ENCODE assay signal across 25 cellular contexts in the genomic region with DNA sequence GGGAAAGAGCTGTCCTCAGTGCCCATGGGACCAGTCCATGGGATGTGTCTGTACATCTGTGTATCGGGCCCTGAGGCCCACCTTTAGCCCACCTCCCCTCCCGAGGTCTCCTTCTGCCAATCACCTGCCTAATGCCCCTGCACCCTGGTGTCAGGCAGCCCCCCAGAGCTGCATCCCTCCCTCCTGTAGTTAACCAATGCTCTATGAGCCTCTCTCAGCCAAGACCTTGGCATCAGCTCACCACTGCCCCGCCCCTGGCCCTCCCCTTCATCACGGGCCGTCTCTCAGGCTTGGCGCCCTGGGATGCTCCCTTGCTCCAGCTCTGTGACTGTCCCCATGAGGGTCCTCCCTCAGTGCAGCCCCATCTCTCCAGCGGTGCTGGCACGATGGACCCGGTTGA. TPM values are rescaled to one million over a fixed set of nuclear protein-coding genes. Genes with fewer than 3 reads are reported as not detected.
A peak's percentile ranks its signal among the peaks of the same experiment; 100 is the strongest.
DNase-seq lines count a peak whose midpoint lies in the region; ATAC-seq and TF ChIP-seq lines count a peak whose summit lies in the region.
"Had no signal": no experiment of that assay in that cellular context is flagged by ENCODE, and none has a peak within 500 bp of the region (broad histone marks: within the 10 kb centered on the region; RNA-seq: fewer than 3 reads in every experiment).

No MANE protein-coding gene starts in this region.

- peak; percentile 7 for ATAC-seq in left ventricle myocardium superior
- ATAC-seq in left cardiac atrium, result no peak
- no peak for ATAC-seq in gastroesophageal sphincter
- ATAC-seq: activated CD8-positive, alpha-beta T cell treated with anti-CD3 and anti-CD28 coated beads for 36 hours; GM12878; stimulated activated naive B cell treated with anti-CD40 and anti-IgM and Interleukin-4, amounts not matched to agents 10 μg/mL and 1 μg/mL and 100 μg/mL, for 72 hours; upper lobe of right lung had no signal

- no peaks in the 10 kb centered on the region for H3K79me2 ChIP-seq in neural progenitor cell (ENCODE audit: low read depth)

- peak overlapping the region; percentile 2 for H3K4me2 ChIP-seq in neural progenitor cell

- 29% methylated on average over 3 of the region's 9 CpGs; no CpG with 5 or more reads in 1 of the 2 donors for WGBS in gastroesophageal sphincter (ENCODE audit: low coverage in 1 of 2), 2 donors

- H3K36me3 Mint-ChIP-seq in neural progenitor cell, result no peaks in the 10 kb centered on the region
- H3K36me3 Mint-ChIP-seq: stimulated activated naive B cell treated with anti-CD40 and anti-IgM and Interleukin-4, amounts not matched to agents 10 μg/mL and 1 μg/mL and 100 μg/mL, for 72 hours; WTC11 had no signal

- DNase-seq in left ventricle myocardium superior (no peak), left cardiac atrium (no peak), neural progenitor cell (ENCODE audit: low spot score) (no peak), SKM-1 treated with dmso at 0.1 percent for 144 hours (lab: John Stamatoyannopoulos, UW; ENCODE audit: unreplicated experiment) (no peak), NCI-H510A (lab: John Stamatoyannopoulos, UW) (no peak), COR-L47 (lab: John Stamatoyannopoulos, UW) (no peak), GF-D8 (lab: John Stamatoyannopoulos, UW) (no peak)
- DNase-seq: activated CD8-positive, alpha-beta T cell treated with anti-CD3 and anti-CD28 coated beads for 36 hours; activated naive CD4-positive, alpha-beta T cell treated with anti-CD3 and anti-CD28 coated beads for 36 hours; activated T-cell treated with anti-CD3 and anti-CD28 coated beads, Interleukin-2, amount 50 U/mL, for 1 hour; DMS153; kidney glomerular epithelial cell; NCI-H1417 treated with DMSO at 0.1 percent for 48 hours; NCI-H774; occipital lobe; OCI-M1; SHP77 treated with DMSO at 0.1 percent for 48 hours; stimulated activated naive B cell treated with anti-CD40 and anti-IgM and Interleukin-4, amounts not matched to agents 10 μg/mL and 1 μg/mL and 100 μg/mL, for 72 hours; T-helper 2 cell; upper lobe of right lung had no signal

- H3K9ac ChIP-seq in neural progenitor cell, result no peak overlapping the region

- no peak for TF ChIP-seq CTCF in gastroesophageal sphincter (IDR thresholded peaks at IDR 0.05)
- no peak for TF ChIP-seq CTCF in neural progenitor cell (IDR thresholded peaks at IDR 0.05)

- no peak for TF ChIP-seq POLR2A in gastroesophageal sphincter (IDR thresholded peaks at IDR 0.05)

- H3K27ac ChIP-seq in gastroesophageal sphincter (peak overlapping the region in 3 of 4 donors; percentile 12 to 55 (median 43)), neural progenitor cell (no peak overlapping the region)

- peak overlapping the region; percentile 59 for H3K4me3 Mint-ChIP-seq in neural progenitor cell
- H3K4me3 Mint-ChIP-seq: activated CD8-positive, alpha-beta T cell treated with anti-CD3 and anti-CD28 coated beads for 36 hours; activated naive CD4-positive, alpha-beta T cell treated with anti-CD3 and anti-CD28 coated beads for 36 hours; stimulated activated naive B cell treated with anti-CD40 and anti-IgM and Interleukin-4, amounts not matched to agents 10 μg/mL and 1 μg/mL and 100 μg/mL, for 72 hours; WTC11 had no signal

- peaks cover 60% of the 10 kb centered on the region for H3K4me1 Mint-ChIP-seq in neural progenitor cell

- peaks cover 96% of the 10 kb centered on the region for H4K20me1 ChIP-seq in neural progenitor cell (ENCODE audit: low read depth)

- no peak overlapping the region for H2AFZ ChIP-seq in neural progenitor cell (replicated peaks)

- TF ChIP-seq EP300 in gastroesophageal sphincter (IDR thresholded peaks at IDR 0.05), result no peak

- peak overlapping the region; percentile 89 for H3K27ac Mint-ChIP-seq in neural progenitor cell
- H3K27ac Mint-ChIP-seq: activated CD8-positive, alpha-beta T cell treated with anti-CD3 and anti-CD28 coated beads for 36 hours; activated naive CD4-positive, alpha-beta T cell treated with anti-CD3 and anti-CD28 coated beads for 36 hours; stimulated activated naive B cell treated with anti-CD40 and anti-IgM and Interleukin-4, amounts not matched to agents 10 μg/mL and 1 μg/mL and 100 μg/mL, for 72 hours; WTC11 had no signal

- H3K4me1 ChIP-seq in gastroesophageal sphincter (peaks cover 0 to 58% (median 15%) of the 10 kb centered on the region in 3 donors), neural progenitor cell (peaks cover 46% of the 10 kb centered on the region)

- H3K4me3 ChIP-seq in gastroesophageal sphincter, result no peak overlapping the region
- no peak overlapping the region for H3K4me3 ChIP-seq in neural progenitor cell
- H3K4me3 ChIP-seq: GM12878, upper lobe of right lung had no signal

- H3K36me3 ChIP-seq in gastroesophageal sphincter, result no peaks in the 10 kb centered on the region
- H3K36me3 ChIP-seq in neural progenitor cell, result no peaks in the 10 kb centered on the region
- H3K36me3 ChIP-seq: upper lobe of right lung had no signal

- H3K27me3 ChIP-seq in gastroesophageal sphincter (peaks cover 4% of the 10 kb centered on the region), neural progenitor cell (no peaks in the 10 kb centered on the region)
- H3K27me3 ChIP-seq: upper lobe of right lung had no signal

- H3K9me3 Mint-ChIP-seq in neural progenitor cell, result peaks cover 2% of the 10 kb centered on the region
- H3K9me3 Mint-ChIP-seq: activated CD8-positive, alpha-beta T cell treated with anti-CD3 and anti-CD28 coated beads for 36 hours; activated naive CD4-positive, alpha-beta T cell treated with anti-CD3 and anti-CD28 coated beads for 36 hours; H9; stimulated activated naive B cell treated with anti-CD40 and anti-IgM and Interleukin-4, amounts not matched to agents 10 μg/mL and 1 μg/mL and 100 μg/mL, for 72 hours; WTC11 had no signal

- H3K27me3 Mint-ChIP-seq in neural progenitor cell (ENCODE audit: insufficient read depth, low read depth), result peaks cover 3% of the 10 kb centered on the region
- H3K27me3 Mint-ChIP-seq: activated CD8-positive, alpha-beta T cell treated with anti-CD3 and anti-CD28 coated beads for 36 hours; stimulated activated naive B cell treated with anti-CD40 and anti-IgM and Interleukin-4, amounts not matched to agents 10 μg/mL and 1 μg/mL and 100 μg/mL, for 72 hours had no signal

- intact Hi-C loops in left ventricle myocardium superior (cut with micrococcal nuclease) (no loop called here), left cardiac atrium (cut with DNase I) (no loop called here)

- peaks cover 14% of the 10 kb centered on the region for H3F3A ChIP-seq in neural progenitor cell (ENCODE audit: low read depth)

- H3K9me3 ChIP-seq in gastroesophageal sphincter (no peaks in the 10 kb centered on the region), neural progenitor cell (ENCODE audit: low read depth) (no peaks in the 10 kb centered on the region)
- H3K9me3 ChIP-seq: upper lobe of right lung had no signal

RNA-seq across cellular contexts. Expression of gene MGAT3, which starts 18.5 kb away (rescaled TPM):
- 6.3 TPM for total RNA-seq in left ventricle myocardium superior
- total RNA-seq in left cardiac atrium, result 10 to 100 TPM; 11.6 to 13.7 TPM
- 1 to 10 TPM; 2.6 to 3.9 (median 2.9) TPM for total RNA-seq in gastroesophageal sphincter
- 7.5 and 18.5 TPM in 2 replicates for total RNA-seq in neural progenitor cell (ENCODE audit: low replicate concordance)
- total RNA-seq: MCF 10A had no signal

RNA-seq across cellular contexts. Expression of gene MIEF1, which starts 26.8 kb away (rescaled TPM):
- 16.1 TPM for total RNA-seq in left ventricle myocardium superior
- 10 to 100 TPM; 18.1 to 29.0 TPM for total RNA-seq in left cardiac atrium
- total RNA-seq in gastroesophageal sphincter, result 10 to 100 TPM; 17.8 to 28.3 (median 21.4) TPM
- total RNA-seq in neural progenitor cell (ENCODE audit: low replicate concordance), result 22.0 and 32.7 TPM in 2 replicates

RNA-seq across cellular contexts. Expression of gene ATF4, which starts 45.0 kb away (rescaled TPM):
- total RNA-seq in left ventricle myocardium superior, result 214 TPM
- 100 to 1,000 TPM; 203 to 294 TPM for total RNA-seq in left cardiac atrium
- total RNA-seq in gastroesophageal sphincter, result 100 to 1,000 TPM; 450 to 718 (median 563) TPM
- total RNA-seq in neural progenitor cell (ENCODE audit: low replicate concordance), result 189 and 230 TPM in 2 replicates

RNA-seq across cellular contexts. Expression of gene RPS19BP1, which starts 57.2 kb away (rescaled TPM):
- total RNA-seq in left ventricle myocardium superior (58.1 TPM), left cardiac atrium (10 to 100 TPM; 66.1 to 70.7 TPM), gastroesophageal sphincter (100 to 1,000 TPM; 144 to 176 (median 160) TPM), neural progenitor cell (ENCODE audit: low replicate concordance) (27.7 and 68.3 TPM in 2 replicates)
